Comparison of ENCODE assay signal across 8 cellular contexts in the genomic region with DNA sequence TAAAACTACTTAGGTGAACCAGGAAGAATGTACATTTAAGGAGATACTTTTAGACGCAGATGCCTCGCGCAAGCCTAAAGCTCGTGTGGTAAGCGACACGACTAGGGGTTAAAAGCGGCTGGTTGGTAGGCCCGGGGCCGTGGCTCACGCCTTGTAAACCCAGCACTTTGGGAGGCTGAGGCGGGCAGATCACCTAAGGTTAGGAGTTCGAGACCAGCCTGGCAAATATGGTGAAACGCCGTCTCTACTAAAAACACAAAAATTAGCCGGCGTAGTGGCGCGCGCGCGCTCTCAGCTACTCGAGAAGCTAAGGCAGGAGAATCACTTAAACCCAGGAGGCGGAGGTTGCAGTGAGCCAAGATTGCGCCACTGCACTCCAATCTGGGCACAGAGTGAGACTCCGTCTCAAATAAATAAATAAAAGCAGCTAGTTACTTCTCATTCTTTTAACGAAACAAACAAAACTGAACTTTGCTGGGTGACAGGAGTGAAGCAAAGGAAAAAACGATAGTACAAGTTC. TPM values are rescaled to one million over a fixed set of nuclear protein-coding genes. Genes with fewer than 3 reads are reported as not detected.
DNase-seq lines count a peak whose midpoint lies in the region; ATAC-seq and TF ChIP-seq lines count a peak whose summit lies in the region.

No MANE protein-coding gene starts in this region.

- intact Hi-C loops in dendritic cell treated with granulocyte-macrophage colony-stimulating factor and Interleukin-4, amounts not matched to agents 40 ng/mL and 50 ng/mL, for 4 days (cut with micrococcal nuclease), result loop anchor here (5.0 kb wide), 2 partner anchors 68 to 517 kb away; a partner anchor contains a TSS
- intact Hi-C loops in right lobe of liver (cut with DNase I), result no loop called here

- no peaks in the 10 kb centered on the region for H3K9me3 Mint-ChIP-seq in dendritic cell treated with granulocyte-macrophage colony-stimulating factor and Interleukin-4, amounts not matched to agents 40 ng/mL and 50 ng/mL, for 4 days
- no peaks in the 10 kb centered on the region for H3K9me3 Mint-ChIP-seq in stimulated activated memory B cell treated with anti-CD40 and anti-IgM and Interleukin-4, amounts not matched to agents 10 μg/mL and 1 μg/mL and 100 μg/mL, for 72 hours

- no peaks in the 10 kb centered on the region for H3K9me3 ChIP-seq in right lobe of liver

- TF ChIP-seq CTCF in right lobe of liver (IDR thresholded peaks at IDR 0.05), result no peak

- peak overlapping the region; percentile 77 to 91 (median 91) for H3K27ac ChIP-seq in right lobe of liver

- H3K36me3 ChIP-seq in right lobe of liver, result peaks cover 0 to 10% (median under 1%) of the 10 kb centered on the region in 4 donors

- H3K27ac Mint-ChIP-seq in dendritic cell treated with granulocyte-macrophage colony-stimulating factor and Interleukin-4, amounts not matched to agents 40 ng/mL and 50 ng/mL, for 4 days, result peak overlapping the region; percentile 95
- H3K27ac Mint-ChIP-seq in stimulated activated memory B cell treated with anti-CD40 and anti-IgM and Interleukin-4, amounts not matched to agents 10 μg/mL and 1 μg/mL and 100 μg/mL, for 72 hours, result peak overlapping the region; percentile 95

- H3K36me3 Mint-ChIP-seq in dendritic cell treated with granulocyte-macrophage colony-stimulating factor and Interleukin-4, amounts not matched to agents 40 ng/mL and 50 ng/mL, for 4 days (ENCODE audit: low read depth), result peaks cover 57% of the 10 kb centered on the region
- H3K36me3 Mint-ChIP-seq in stimulated activated memory B cell treated with anti-CD40 and anti-IgM and Interleukin-4, amounts not matched to agents 10 μg/mL and 1 μg/mL and 100 μg/mL, for 72 hours, result peaks cover 29% of the 10 kb centered on the region

- DNase-seq in NCI-H146 (lab: John Stamatoyannopoulos, UW) (peak; percentile 22), NCI-H146 treated with DMSO at 0.1 percent for 48 hours (lab: John Stamatoyannopoulos, UW; ENCODE audit: unreplicated experiment) (no peak), UCSD-AML1 (lab: John Stamatoyannopoulos, UW; ENCODE audit: unreplicated experiment) (peak; percentile 45), right lobe of liver (peak; percentile 59 to 80 (median 80)), HuH-7.5 (ENCODE audit: low spot score) (no peak)

- TF ChIP-seq POLR2A in right lobe of liver (IDR thresholded peaks at IDR 0.05), result no peak

- 2% methylated on average over 27 of the region's 27 CpGs for WGBS in right lobe of liver (ENCODE audit: insufficient coverage, low coverage, low lambda C conversion rate, missing lambda C conversion rate)

- ATAC-seq in right lobe of liver, result peak; percentile 42 to 61 (median 54)
- ATAC-seq in stimulated activated memory B cell treated with anti-CD40 and anti-IgM and Interleukin-4, amounts not matched to agents 10 μg/mL and 1 μg/mL and 100 μg/mL, for 72 hours, result no peak
- no peak for ATAC-seq in HG03432 (IDR thresholded peaks at IDR 0.05; ENCODE audit: unreplicated experiment)

- peaks cover 0 to 48% (median 11%) of the 10 kb centered on the region in 4 donors for H3K4me1 ChIP-seq in right lobe of liver

- peak overlapping the region; percentile 74 for H3K4me3 ChIP-seq in right lobe of liver

- H3K27me3 Mint-ChIP-seq in dendritic cell treated with granulocyte-macrophage colony-stimulating factor and Interleukin-4, amounts not matched to agents 40 ng/mL and 50 ng/mL, for 4 days, result no peaks in the 10 kb centered on the region
- no peaks in the 10 kb centered on the region for H3K27me3 Mint-ChIP-seq in stimulated activated memory B cell treated with anti-CD40 and anti-IgM and Interleukin-4, amounts not matched to agents 10 μg/mL and 1 μg/mL and 100 μg/mL, for 72 hours

- peaks cover 58% of the 10 kb centered on the region for H3K4me1 Mint-ChIP-seq in dendritic cell treated with granulocyte-macrophage colony-stimulating factor and Interleukin-4, amounts not matched to agents 40 ng/mL and 50 ng/mL, for 4 days (ENCODE audit: low read depth)
- H3K4me1 Mint-ChIP-seq in stimulated activated memory B cell treated with anti-CD40 and anti-IgM and Interleukin-4, amounts not matched to agents 10 μg/mL and 1 μg/mL and 100 μg/mL, for 72 hours, result peaks cover 58% of the 10 kb centered on the region

- peak overlapping the region; percentile 95 for H3K4me3 Mint-ChIP-seq in dendritic cell treated with granulocyte-macrophage colony-stimulating factor and Interleukin-4, amounts not matched to agents 40 ng/mL and 50 ng/mL, for 4 days
- H3K4me3 Mint-ChIP-seq in stimulated activated memory B cell treated with anti-CD40 and anti-IgM and Interleukin-4, amounts not matched to agents 10 μg/mL and 1 μg/mL and 100 μg/mL, for 72 hours, result peak overlapping the region; percentile 94

- H3K27me3 ChIP-seq in right lobe of liver, result no peaks in the 10 kb centered on the region

RNA-seq across cellular contexts. Expression of a gene that starts 0.9 kb away (rescaled TPM):
- total RNA-seq in right lobe of liver, result 10 to 100 TPM; 48.6 to 64.3 (median 55.8) TPM

RNA-seq across cellular contexts. Expression of a gene that starts 1.2 kb away (rescaled TPM):
- 10 to 100 TPM; 29.5 to 46.3 (median 33.0) TPM for total RNA-seq in right lobe of liver

Comparison
In these comparisons a context has a peak if more than half of its experiments do, and no peak if none do; other contexts are left out.
1. DNase-seq: peak in NCI-H146 (single experiment), UCSD-AML1 (single experiment) and right lobe of liver (3 of 3); none in NCI-H146 treated with DMSO at 0.1 percent for 48 hours (single experiment) and HuH-7.5 (single experiment).
2. ATAC-seq: peak in right lobe of liver (4 of 4); none in stimulated activated memory B cell treated with anti-CD40 and anti-IgM and Interleukin-4, amounts not matched to agents 10 μg/mL and 1 μg/mL and 100 μg/mL, for 72 hours (single experiment) and HG03432 (single experiment).